ENCODE assay signal across 24 cellular contexts in the genomic region with DNA sequence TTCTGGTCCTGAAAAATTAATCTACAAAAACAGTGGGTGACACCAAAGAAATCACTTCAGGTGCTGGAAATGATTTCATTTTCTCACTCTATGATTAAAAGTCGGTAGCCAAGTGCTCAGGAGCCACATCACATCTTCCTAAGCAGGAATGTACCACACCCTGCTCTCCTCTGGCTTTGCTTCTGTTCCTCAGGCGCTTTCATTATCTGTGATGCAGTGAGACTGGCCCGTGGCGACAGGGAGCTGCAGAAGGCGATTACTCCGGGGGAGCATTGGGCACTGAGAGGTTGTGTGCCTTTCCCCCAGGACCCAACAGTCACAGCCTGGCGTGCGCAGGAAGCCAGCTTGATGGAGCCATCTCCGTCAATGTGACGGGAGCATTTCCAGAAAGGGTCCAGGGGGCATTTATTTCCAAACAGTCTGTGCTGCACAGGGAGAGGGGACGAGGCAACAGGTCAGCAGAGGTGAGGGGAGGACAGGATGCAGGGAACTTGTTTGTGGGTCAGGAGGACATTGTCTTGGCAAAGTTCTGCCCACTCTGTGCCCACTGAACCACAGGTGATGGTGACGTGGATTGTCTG. TPM values are rescaled to one million over a fixed set of nuclear protein-coding genes. Genes with fewer than 3 reads are reported as not detected.
DNase-seq lines count a peak whose midpoint lies in the region; ATAC-seq and TF ChIP-seq lines count a peak whose summit lies in the region.
"Had no signal": no experiment of that assay in that cellular context is flagged by ENCODE, and none has a peak within 500 bp of the region (broad histone marks: within the 10 kb centered on the region; RNA-seq: fewer than 3 reads in every experiment).

No MANE protein-coding gene starts in this region.

- H3K27me3 ChIP-seq in CD4-positive, alpha-beta T cell (ENCODE audit: control insufficient read depth, insufficient read depth, low read length): no peaks in the 10 kb centered on the region
- peaks cover 0 to 20% (median 0%) of the 10 kb centered on the region in 3 donors for H3K27me3 ChIP-seq in stomach
- no peaks in the 10 kb centered on the region; the same call in 1 of the 2 replicates for H3K27me3 ChIP-seq in Caco-2 (replicated peaks; ENCODE audit: control insufficient read depth, insufficient read depth, low read length)
- H3K27me3 ChIP-seq: cardiac muscle cell, dorsolateral prefrontal cortex, uterus had no signal

- POLR2A ChIA-PET in activated CD4-positive, alpha-beta T cell treated with anti-CD3 and anti-CD28 coated beads for 36 hours (lab: Charles Lee): no interaction called here
- POLR2A ChIA-PET in CD4-positive, alpha-beta T cell (lab: Charles Lee): interaction anchor here (0.8 to 3.9 kb wide), 3 partner anchors 9 to 36 kb away, joined by 3 to 54 read pairs (median 34); no protein-coding TSS in a partner anchor
- POLR2A ChIA-PET in activated CD4-positive, alpha-beta memory T cell treated with anti-CD3 and anti-CD28 coated beads, Interleukin-2, amount 10 ng/mL, durations not matched to agents 7 days and 5 days (lab: Charles Lee): interaction anchor here (2.6 to 4.4 kb wide), 2 partner anchors 10 to 19 kb away, joined by 20 to 62 read pairs; no protein-coding TSS in a partner anchor
- POLR2A ChIA-PET in Caco-2 (lab: Charles Lee): no interaction called here

- peaks cover 92% of the 10 kb centered on the region for H3K4me1 Mint-ChIP-seq in activated CD4-positive, alpha-beta T cell treated with anti-CD3 and anti-CD28 coated beads for 36 hours
- H3K4me1 Mint-ChIP-seq in CD4-positive, alpha-beta T cell (ENCODE audit: low read depth): peaks cover 98% of the 10 kb centered on the region
- H3K4me1 Mint-ChIP-seq in activated CD4-positive, alpha-beta memory T cell treated with anti-CD3 and anti-CD28 coated beads, Interleukin-2, amount 10 ng/mL, durations not matched to agents 7 days and 5 days: peaks cover 72% of the 10 kb centered on the region
- H3K4me1 Mint-ChIP-seq in immature natural killer cell: peaks cover 63 to 70% of the 10 kb centered on the region in 2 donors
- H3K4me1 Mint-ChIP-seq in Caco-2 (ENCODE audit: low read depth, unreplicated experiment): peaks cover 8% of the 10 kb centered on the region

- H3K27ac ChIP-seq in CD4-positive, alpha-beta T cell (ENCODE audit: low read depth, low read length): peak overlapping the region; percentile 94
- peak overlapping the region in 1 of 5 donors; percentile 2 for H3K27ac ChIP-seq in stomach
- H3K27ac ChIP-seq: adrenal gland, cardiac muscle cell, dorsolateral prefrontal cortex, psoas muscle, uterus had no signal

- intact Hi-C loops in activated CD4-positive, alpha-beta T cell treated with anti-CD3 and anti-CD28 coated beads for 36 hours (cut with DNase I, micrococcal nuclease): loop anchor here in 1 of 2 experiments (2.0 to 10.0 kb wide), 2 partner anchors 69 to 753 kb away; no protein-coding TSS in a partner anchor
- intact Hi-C loops in CD4-positive, alpha-beta T cell (cut with DNase I, micrococcal nuclease): loop anchor here (2.0 to 5.0 kb wide), 2 partner anchors 35 to 49 kb away; no protein-coding TSS in a partner anchor
- intact Hi-C loops in stomach (cut with DNase I; ENCODE audit: low total_unique reads) (no loop called here), Caco-2 (cut with micrococcal nuclease; ENCODE audit: unreplicated experiment) (loop anchor here (2.0 kb wide), 1 partner anchor 69 kb away; no protein-coding TSS in a partner anchor)

- WGBS in stomach, 5 donors: 36 to 58% (median 42%) methylated on average over 7 to 12 of the region's 12 CpGs

- ATAC-seq in activated CD4-positive, alpha-beta T cell treated with anti-CD3 and anti-CD28 coated beads for 36 hours: no peak
- no peak for ATAC-seq in CD4-positive, alpha-beta T cell (ENCODE audit: poor library complexity)
- ATAC-seq: psoas muscle had no signal

- TF ChIP-seq EP300 in stomach (IDR thresholded peaks at IDR 0.05): no peak

- peaks cover 0 to 18% (median 14%) of the 10 kb centered on the region in 4 donors for H3K4me1 ChIP-seq in stomach
- H3K4me1 ChIP-seq in Caco-2: peaks cover 6% of the 10 kb centered on the region; the same call in 1 of the 2 replicates
- H3K4me1 ChIP-seq: adrenal gland, uterus had no signal

- TF ChIP-seq POLR2A in stomach (IDR thresholded peaks at IDR 0.05): no peak

- no peaks in the 10 kb centered on the region for H3K9me3 ChIP-seq in CD4-positive, alpha-beta T cell (ENCODE audit: control insufficient read depth, low read length)
- H3K9me3 ChIP-seq in stomach (no peaks in the 10 kb centered on the region), Caco-2 (no peaks in the 10 kb centered on the region)
- H3K9me3 ChIP-seq: adrenal gland, psoas muscle, uterus had no signal

- peaks cover 9% of the 10 kb centered on the region for H3K36me3 Mint-ChIP-seq in activated CD4-positive, alpha-beta T cell treated with anti-CD3 and anti-CD28 coated beads for 36 hours (ENCODE audit: low read depth)
- H3K36me3 Mint-ChIP-seq in CD4-positive, alpha-beta T cell (ENCODE audit: low read depth): peaks cover 36% of the 10 kb centered on the region
- peaks cover 8% of the 10 kb centered on the region for H3K36me3 Mint-ChIP-seq in activated CD4-positive, alpha-beta memory T cell treated with anti-CD3 and anti-CD28 coated beads, Interleukin-2, amount 10 ng/mL, durations not matched to agents 7 days and 5 days (ENCODE audit: low read depth)
- H3K36me3 Mint-ChIP-seq in immature natural killer cell (no peaks in the 10 kb centered on the region), Caco-2 (ENCODE audit: insufficient read depth, unreplicated experiment) (no peaks in the 10 kb centered on the region)

- H3K4me3 Mint-ChIP-seq in activated CD4-positive, alpha-beta T cell treated with anti-CD3 and anti-CD28 coated beads for 36 hours: peak overlapping the region; percentile 45
- H3K4me3 Mint-ChIP-seq in CD4-positive, alpha-beta T cell: peak overlapping the region; percentile 62
- peak overlapping the region; percentile 4 for H3K4me3 Mint-ChIP-seq in activated CD4-positive, alpha-beta memory T cell treated with anti-CD3 and anti-CD28 coated beads, Interleukin-2, amount 10 ng/mL, durations not matched to agents 7 days and 5 days
- H3K4me3 Mint-ChIP-seq in immature natural killer cell: peak overlapping the region in 2 of 5 donors; percentile 10 to 44
- H3K4me3 Mint-ChIP-seq in Caco-2 (ENCODE audit: unreplicated experiment): no peak overlapping the region

- BruUV-seq in Caco-2 (replicated peaks; lab: Mats Ljungman, UMichigan): no TSS peak

- no peak for DNase-seq in activated CD4-positive, alpha-beta T cell treated with anti-CD3 and anti-CD28 coated beads for 36 hours
- no peak for DNase-seq in activated CD4-positive, alpha-beta T cell treated with anti-CD3 and anti-CD28 coated beads, Interleukin-2, amount 50 U/mL, for 4 hours
- DNase-seq in CD4-positive, alpha-beta T cell: no peak
- DNase-seq in activated CD4-positive, alpha-beta memory T cell treated with anti-CD3 and anti-CD28 coated beads, Interleukin-2, amount 10 ng/mL, durations not matched to agents 7 days and 5 days: no peak
- DNase-seq in immature natural killer cell (no peak), stomach (no peak), foreskin fibroblast (no peak), Caco-2 (no peak)
- DNase-seq: activated CD4-positive, CD25-positive, alpha-beta regulatory T cell; adrenal gland; dorsolateral prefrontal cortex; foreskin melanocyte; left cardiac atrium; NCI-H1417 treated with DMSO at 0.1 percent for 48 hours; NCI-H526; psoas muscle; SHP77; small intestine; stimulated activated CD4-positive, alpha-beta T cell treated with anti-CD3 and anti-CD28 coated beads, Interleukin-4, amount 100 ng/mL, for 24 hours; uterus had no signal

- CTCF ChIA-PET in activated CD4-positive, alpha-beta T cell treated with anti-CD3 and anti-CD28 coated beads for 36 hours (lab: Charles Lee): interaction anchor here (1.8 to 2.0 kb wide), 2 partner anchors 11 to 20 kb away, joined by 5 to 7 read pairs; no protein-coding TSS in a partner anchor
- CTCF ChIA-PET in CD4-positive, alpha-beta T cell (lab: Charles Lee): interaction anchor here (2.7 to 2.9 kb wide), 2 partner anchors 11 to 64 kb away, joined by 10 to 11 read pairs; no protein-coding TSS in a partner anchor
- CTCF ChIA-PET in activated CD4-positive, alpha-beta memory T cell treated with anti-CD3 and anti-CD28 coated beads, Interleukin-2, amount 10 ng/mL, durations not matched to agents 7 days and 5 days (lab: Charles Lee): interaction anchor here (1.4 to 1.7 kb wide), 2 partner anchors 15 to 70 kb away, joined by 3 to 7 read pairs; no protein-coding TSS in a partner anchor
- CTCF ChIA-PET in Caco-2 (lab: Charles Lee): no interaction called here

- H3K4me3 ChIP-seq in stomach: no peak overlapping the region
- H3K4me3 ChIP-seq in foreskin fibroblast (ENCODE audit: low read depth in 1 of 2, low read length in 2 of 2): no peak overlapping the region
- H3K4me3 ChIP-seq in Caco-2 (ENCODE audit: low read depth, low read length): no peak overlapping the region
- H3K4me3 ChIP-seq: adrenal gland, cardiac muscle cell, dorsolateral prefrontal cortex, psoas muscle, uterus had no signal

- H3K27ac Mint-ChIP-seq in activated CD4-positive, alpha-beta T cell treated with anti-CD3 and anti-CD28 coated beads for 36 hours: peak overlapping the region; percentile 66
- peak overlapping the region; percentile 95 for H3K27ac Mint-ChIP-seq in CD4-positive, alpha-beta T cell
- peak overlapping the region; percentile 17 for H3K27ac Mint-ChIP-seq in activated CD4-positive, alpha-beta memory T cell treated with anti-CD3 and anti-CD28 coated beads, Interleukin-2, amount 10 ng/mL, durations not matched to agents 7 days and 5 days
- H3K27ac Mint-ChIP-seq in immature natural killer cell (peak overlapping the region; percentile 9 to 99 (median 98)), Caco-2 (ENCODE audit: unreplicated experiment) (no peak overlapping the region)

- no peaks in the 10 kb centered on the region for H3K36me3 ChIP-seq in stomach
- H3K36me3 ChIP-seq in Caco-2 (ENCODE audit: control insufficient read depth, insufficient read depth, low read length): no peaks in the 10 kb centered on the region
- H3K36me3 ChIP-seq: adrenal gland, cardiac muscle cell, uterus had no signal

- no peaks in the 10 kb centered on the region for H3K9me3 Mint-ChIP-seq in activated CD4-positive, alpha-beta T cell treated with anti-CD3 and anti-CD28 coated beads for 36 hours (ENCODE audit: low read depth)
- H3K9me3 Mint-ChIP-seq in CD4-positive, alpha-beta T cell: no peaks in the 10 kb centered on the region
- H3K9me3 Mint-ChIP-seq in activated CD4-positive, alpha-beta memory T cell treated with anti-CD3 and anti-CD28 coated beads, Interleukin-2, amount 10 ng/mL, durations not matched to agents 7 days and 5 days: no peaks in the 10 kb centered on the region
- no peaks in the 10 kb centered on the region for H3K9me3 Mint-ChIP-seq in immature natural killer cell
- no peaks in the 10 kb centered on the region for H3K9me3 Mint-ChIP-seq in Caco-2 (ENCODE audit: unreplicated experiment)

- TF ChIP-seq CTCF in CD4-positive, alpha-beta T cell (IDR thresholded peaks at IDR 0.05): no peak
- TF ChIP-seq CTCF in stomach (IDR thresholded peaks at IDR 0.05) (no peak), foreskin fibroblast (IDR thresholded peaks at IDR 0.05; ENCODE audit: low read depth, low read length) (no peak), Caco-2 (IDR thresholded peaks at IDR 0.05; ENCODE audit: insufficient read depth in 1 of 2, low read depth in 1 of 2, low read length in 1 of 2, severe bottlenecking in 1 of 2, unreplicated experiment in 1 of 2) (no peak)

- H3K27me3 Mint-ChIP-seq in activated CD4-positive, alpha-beta T cell treated with anti-CD3 and anti-CD28 coated beads for 36 hours: no peaks in the 10 kb centered on the region
- no peaks in the 10 kb centered on the region for H3K27me3 Mint-ChIP-seq in CD4-positive, alpha-beta T cell
- peaks cover 4% of the 10 kb centered on the region for H3K27me3 Mint-ChIP-seq in activated CD4-positive, alpha-beta memory T cell treated with anti-CD3 and anti-CD28 coated beads, Interleukin-2, amount 10 ng/mL, durations not matched to agents 7 days and 5 days
- peaks cover 4 to 17% (median 8%) of the 10 kb centered on the region in 3 donors for H3K27me3 Mint-ChIP-seq in immature natural killer cell (ENCODE audit: low read depth in 3 of 3)
- peaks cover 37% of the 10 kb centered on the region for H3K27me3 Mint-ChIP-seq in Caco-2 (ENCODE audit: insufficient read depth, unreplicated experiment)

RNA-seq across cellular contexts. Expression of a gene that starts 5.6 kb away (rescaled TPM):
- 1 to 10 TPM; 7.0 to 8.6 TPM for total RNA-seq in activated CD4-positive, alpha-beta T cell treated with anti-CD3 and anti-CD28 coated beads for 36 hours
- 10 to 100 TPM; 24.9 to 25.9 TPM for total RNA-seq in CD4-positive, alpha-beta T cell
- 10 to 100 TPM; 12.1 to 12.7 TPM for total RNA-seq in activated CD4-positive, alpha-beta memory T cell treated with anti-CD3 and anti-CD28 coated beads, Interleukin-2, amount 10 ng/mL, durations not matched to agents 7 days and 5 days
- polyA plus RNA-seq in immature natural killer cell: 1 to 10 TPM in 2 of 3 donors, under 1 TPM in 1; 0.59 to 8.4 (median 2.0) TPM
- total RNA-seq in stomach: 1 to 10 TPM in 3 of 5 donors, under 1 TPM in 1, not detected in 1; under 0.01 to 2.9 (median 1.2) TPM
- polyA plus RNA-seq in stomach: under 1 TPM; 0.06 to 0.31 (median 0.15) TPM
- not detected in 2 replicates for total RNA-seq in Caco-2 (2022)
- total RNA-seq: cardiac muscle cell, epithelial cell of proximal tubule, H4 had no signal
- polyA plus RNA-seq: BJ, cardiac muscle cell had no signal

Comparison
In these comparisons a context has a peak if more than half of its experiments do, and no peak if none do; other contexts are left out.
1. POLR2A ChIA-PET loops: an anchor here in CD4-positive, alpha-beta T cell (0.8 to 3.9 kb wide) and activated CD4-positive, alpha-beta memory T cell treated with anti-CD3 and anti-CD28 coated beads, Interleukin-2, amount 10 ng/mL, durations not matched to agents 7 days and 5 days (2.6 to 4.4 kb wide); none called in activated CD4-positive, alpha-beta T cell treated with anti-CD3 and anti-CD28 coated beads for 36 hours and Caco-2.